14 cellular contexts compared by ENCODE assay signal in the genomic region with DNA sequence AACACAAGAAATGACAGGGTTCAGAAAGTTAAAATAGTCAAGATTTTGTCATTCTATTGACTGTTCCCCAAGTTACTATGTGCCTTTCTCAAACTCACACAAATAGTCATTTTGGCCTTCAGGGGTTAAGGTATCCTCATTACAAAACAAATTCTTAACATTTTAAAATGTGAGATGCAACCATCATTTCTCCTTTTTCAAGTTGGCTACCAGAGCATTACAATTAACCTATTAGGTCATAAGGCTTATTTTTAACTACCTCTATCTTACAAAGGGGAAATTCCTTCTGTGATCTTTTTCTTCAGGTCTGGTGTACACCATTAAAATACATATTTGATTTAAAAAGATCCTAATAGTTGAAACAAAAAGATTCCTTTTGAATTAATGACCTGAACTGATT.
DNase-seq lines count a peak whose midpoint lies in the region; ATAC-seq and TF ChIP-seq lines count a peak whose summit lies in the region.
"Had no signal": no experiment of that assay in that cellular context is flagged by ENCODE, and none has a peak within 500 bp of the region (broad histone marks: within the 10 kb centered on the region; RNA-seq: fewer than 3 reads in every experiment).

No MANE protein-coding gene starts in this region.

- TF ChIP-seq POLR2A in suprapubic skin (IDR thresholded peaks at IDR 0.05) = no peak

- peaks cover 2% of the 10 kb centered on the region for H3K9me3 Mint-ChIP-seq in activated CD4-positive, alpha-beta T cell treated with anti-CD3 and anti-CD28 coated beads, Interleukin-2, amount 10 ng/mL, durations not matched to agents 7 days and 5 days
- no peaks in the 10 kb centered on the region for H3K9me3 Mint-ChIP-seq in mesothelial cell of epicardium

- H4K20me1 ChIP-seq in OCI-LY7 (ENCODE audit: insufficient read depth, low read length) = peaks cover 15% of the 10 kb centered on the region; the same call in 1 of the 2 replicates
- H4K20me1 ChIP-seq in osteoblast (ENCODE audit: insufficient read depth, low read length) = no peaks in the 10 kb centered on the region

- H3K4me2 ChIP-seq in OCI-LY7 (ENCODE audit: low read length) (peak overlapping the region; percentile 29), osteoblast (ENCODE audit: insufficient read depth, low read length) (no peak overlapping the region)

- POLR2A ChIA-PET in activated CD4-positive, alpha-beta T cell treated with anti-CD3 and anti-CD28 coated beads, Interleukin-2, amount 10 ng/mL, durations not matched to agents 7 days and 5 days (lab: Charles Lee) = interaction anchor here (1.2 kb wide), 1 partner anchor 62 kb away, joined by 3 read pairs; a partner anchor contains a TSS
- POLR2A ChIA-PET in OCI-LY7 (lab: Charles Lee) = interaction anchor here (0.8 to 2.0 kb wide), 6 partner anchors 10 to 93 kb away, joined by 3 to 9 read pairs (median 6); no protein-coding TSS in a partner anchor

- peak overlapping the region; percentile 56 for H3K27ac Mint-ChIP-seq in activated CD4-positive, alpha-beta T cell treated with anti-CD3 and anti-CD28 coated beads, Interleukin-2, amount 10 ng/mL, durations not matched to agents 7 days and 5 days
- H3K27ac Mint-ChIP-seq in mesothelial cell of epicardium = peak overlapping the region; percentile 66

- H2AFZ ChIP-seq in OCI-LY7 (ENCODE audit: low read length) = no peak overlapping the region
- no peak overlapping the region for H2AFZ ChIP-seq in osteoblast (ENCODE audit: low read length)

- no peak overlapping the region for H3K4me3 ChIP-seq in OCI-LY7 (ENCODE audit: low read depth, low read length, poor library complexity, severe bottlenecking)
- H3K4me3 ChIP-seq in osteoblast (ENCODE audit: insufficient read depth, low read length) = no peak overlapping the region
- no peak overlapping the region for H3K4me3 ChIP-seq in suprapubic skin

- H3K36me3 ChIP-seq in OCI-LY7 (ENCODE audit: insufficient read depth, low read length) (peaks cover 100% of the 10 kb centered on the region), osteoblast (ENCODE audit: insufficient read depth, low read length) (no peaks in the 10 kb centered on the region), suprapubic skin (peaks cover 3% of the 10 kb centered on the region)

- H3K9me2 ChIP-seq in OCI-LY7 (ENCODE audit: insufficient read depth, low read length) = no peaks in the 10 kb centered on the region

- intact Hi-C loops in OCI-LY7 (cut with micrococcal nuclease; ENCODE audit: unreplicated experiment) = no loop called here

- TF ChIP-seq CTCF in OCI-LY7 (conservative IDR thresholded peaks at IDR 0.05; ENCODE audit: low read length) (no peak), mesothelial cell of epicardium (IDR thresholded peaks at IDR 0.05; ENCODE audit: unreplicated experiment) (no peak), osteoblast (IDR thresholded peaks at IDR 0.05; ENCODE audit: extremely low read depth, low read depth, low read length) (no peak), suprapubic skin (IDR thresholded peaks at IDR 0.05) (no peak)

- no peaks in the 10 kb centered on the region for H3K9me3 ChIP-seq in OCI-LY7 (ENCODE audit: low read length)
- H3K9me3 ChIP-seq in osteoblast (ENCODE audit: low read depth, low read length) = no peaks in the 10 kb centered on the region
- no peaks in the 10 kb centered on the region for H3K9me3 ChIP-seq in suprapubic skin
- H3K9me3 ChIP-seq: neutrophil had no signal

- no peak for TF ChIP-seq EP300 in suprapubic skin (IDR thresholded peaks at IDR 0.05)

- CTCF ChIA-PET in activated CD4-positive, alpha-beta T cell treated with anti-CD3 and anti-CD28 coated beads, Interleukin-2, amount 10 ng/mL, durations not matched to agents 7 days and 5 days (lab: Charles Lee) = interaction anchor here (0.9 to 1.3 kb wide), 3 partner anchors 8 to 95 kb away, joined by 3 to 5 read pairs (median 3); no protein-coding TSS in a partner anchor
- CTCF ChIA-PET in OCI-LY7 (lab: Charles Lee; ENCODE audit: unreplicated experiment) = interaction anchor here (0.6 kb wide), 1 partner anchor 11 kb away, joined by 4 read pairs; no protein-coding TSS in a partner anchor

- H3K27me3 ChIP-seq in osteoblast (ENCODE audit: insufficient read depth, low read length) (peaks cover 2% of the 10 kb centered on the region), suprapubic skin (no peaks in the 10 kb centered on the region)
- H3K27me3 ChIP-seq: neutrophil had no signal

- H3K27ac ChIP-seq in OCI-LY7 (ENCODE audit: low read depth, low read length, poor library complexity, severe bottlenecking) (peak overlapping the region; percentile 2), osteoblast (ENCODE audit: low read depth, low read length) (no peak overlapping the region), suprapubic skin (no peak overlapping the region)
- H3K27ac ChIP-seq: neutrophil had no signal

- peaks cover 29% of the 10 kb centered on the region; the same call in 1 of the 2 replicates for H3K79me2 ChIP-seq in OCI-LY7 (ENCODE audit: insufficient read depth, low read depth, low read length)
- no peaks in the 10 kb centered on the region for H3K79me2 ChIP-seq in osteoblast (ENCODE audit: insufficient read depth, low read length)

- BruUV-seq in OCI-LY7 (replicated peaks; lab: Mats Ljungman, UMichigan) = no TSS peak

- no peak for DNase-seq in activated CD4-positive, alpha-beta T cell treated with anti-CD3 and anti-CD28 coated beads, Interleukin-2, amount 10 ng/mL, durations not matched to agents 7 days and 5 days
- no peak for DNase-seq in activated CD4-positive, alpha-beta T cell treated with anti-CD3 and anti-CD28 coated beads, Interleukin-2, amount 50 U/mL, for 4 hours
- DNase-seq in OCI-LY7 (ENCODE audit: low spot score) (no peak), mesothelial cell of epicardium (ENCODE audit: low spot score in 2 of 2, unreplicated experiment in 2 of 2) (no peak), hippocampal formation (lab: John Stamatoyannopoulos, UW) (no peak), osteoblast (ENCODE audit: insufficient read length, low spot score, missing footprints) (no peak), suprapubic skin (ENCODE audit: low spot score in 2 of 2) (no peak)
- DNase-seq: activated CD4-positive, alpha-beta T cell treated with anti-CD3 and anti-CD28 coated beads for 48 hours; activated gamma-delta T cell; GOT3; stimulated activated naive CD4-positive, alpha-beta T cell treated with Interleukin-2 at 50 U/mL for 16 hours; T-helper 1 cell had no signal

- H3K4me1 ChIP-seq in OCI-LY7 (ENCODE audit: insufficient read depth, low read length, poor library complexity, severe bottlenecking) = peaks cover 54% of the 10 kb centered on the region
- H3K4me1 ChIP-seq in osteoblast (ENCODE audit: insufficient read depth, low read length) = no peaks in the 10 kb centered on the region
- H3K4me1 ChIP-seq in suprapubic skin = peaks cover 25% of the 10 kb centered on the region

- no peaks in the 10 kb centered on the region for H3K27me3 Mint-ChIP-seq in activated CD4-positive, alpha-beta T cell treated with anti-CD3 and anti-CD28 coated beads, Interleukin-2, amount 10 ng/mL, durations not matched to agents 7 days and 5 days
- H3K27me3 Mint-ChIP-seq in mesothelial cell of epicardium (ENCODE audit: low read depth) = no peaks in the 10 kb centered on the region

- peak; percentile 31 for ATAC-seq in GM18861 (IDR thresholded peaks at IDR 0.05; ENCODE audit: unreplicated experiment)

- no peak overlapping the region for H3K4me3 Mint-ChIP-seq in activated CD4-positive, alpha-beta T cell treated with anti-CD3 and anti-CD28 coated beads, Interleukin-2, amount 10 ng/mL, durations not matched to agents 7 days and 5 days
- no peak overlapping the region for H3K4me3 Mint-ChIP-seq in mesothelial cell of epicardium

- peaks cover 93% of the 10 kb centered on the region for H3K36me3 Mint-ChIP-seq in activated CD4-positive, alpha-beta T cell treated with anti-CD3 and anti-CD28 coated beads, Interleukin-2, amount 10 ng/mL, durations not matched to agents 7 days and 5 days (ENCODE audit: low read depth)
- peaks cover 39% of the 10 kb centered on the region for H3K36me3 Mint-ChIP-seq in mesothelial cell of epicardium

- H3K4me1 Mint-ChIP-seq in activated CD4-positive, alpha-beta T cell treated with anti-CD3 and anti-CD28 coated beads, Interleukin-2, amount 10 ng/mL, durations not matched to agents 7 days and 5 days = peaks cover 61% of the 10 kb centered on the region
- H3K4me1 Mint-ChIP-seq in mesothelial cell of epicardium = peaks cover 62% of the 10 kb centered on the region
